23 cellular contexts compared by ENCODE assay signal in the genomic region with DNA sequence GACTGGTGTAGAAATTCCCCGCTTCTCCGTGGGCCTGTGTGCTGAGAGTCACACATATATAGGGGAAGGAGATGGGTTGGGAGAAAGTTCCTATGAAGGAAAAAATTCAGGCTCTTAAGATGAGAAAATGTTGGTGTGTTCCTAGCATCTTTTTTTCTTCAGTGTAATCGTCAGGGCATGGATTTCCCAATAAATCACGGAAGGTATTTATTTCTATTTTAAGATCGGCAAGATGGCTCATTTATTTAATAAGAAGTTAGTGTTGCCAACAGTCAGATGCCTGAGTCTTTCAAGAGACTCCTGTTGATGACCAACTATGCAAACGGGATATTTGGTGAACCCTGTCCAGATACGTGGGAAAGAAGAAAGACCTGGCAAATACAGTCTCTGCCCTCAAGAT. TPM values are rescaled to one million over a fixed set of nuclear protein-coding genes. Genes with fewer than 3 reads are reported as not detected.
"Had no signal": no experiment of that assay in that cellular context is flagged by ENCODE, and none has a peak within 500 bp of the region (broad histone marks: within the 10 kb centered on the region; RNA-seq: fewer than 3 reads in every experiment).

No MANE protein-coding gene starts in this region.

- ATAC-seq: activated CD8-positive, alpha-beta T cell treated with anti-CD3 and anti-CD28 coated beads, Interleukin-2, amount 10 ng/mL, durations not matched to agents 7 days and 5 days; activated naive CD8-positive, alpha-beta T cell treated with anti-CD3 and anti-CD28 coated beads, Interleukin-2, amount 50 U/mL, for 24 hours; left cardiac atrium; right cardiac atrium; stimulated activated effector memory CD8-positive, alpha-beta T cell treated with anti-CD3 and anti-CD28 coated beads, Interleukin-12 subunit alpha, Interleukin-12 subunit beta, amount 100 ng/mL, for 72 hours; T-cell had no signal

- DNase-seq: activated CD4-positive, alpha-beta T cell treated with anti-CD3 and anti-CD28 coated beads for 1 hour; activated CD4-positive, alpha-beta T cell treated with anti-CD3 and anti-CD28 coated beads, Interleukin-2, amount 50 U/mL, for 1 hour; activated CD8-positive, alpha-beta T cell treated with anti-CD3 and anti-CD28 coated beads, Interleukin-2, amount 10 ng/mL, durations not matched to agents 7 days and 5 days; activated gamma-delta T cell; activated naive CD4-positive, alpha-beta T cell treated with anti-CD3 and anti-CD28 coated beads, Interleukin-2, amount 50 U/mL, for 16 hours; activated naive CD8-positive, alpha-beta T cell treated with anti-CD3 and anti-CD28 coated beads, Interleukin-2, amount 50 U/mL, for 24 hours; dermis blood vessel endothelial cell; effector CD8-positive, alpha-beta T cell; islet precursor cell; left cardiac atrium; ovary; right cardiac atrium; stimulated activated CD4-positive, alpha-beta T cell treated with anti-CD3 and anti-CD28 coated beads, Interleukin-1b, Interleukin-23, amount 100 ng/mL, for 48 hours; stomach; T-cell; trophoblast cell had no signal

- H3K27me3 ChIP-seq: ovary, stomach, vagina had no signal

- H3K4me1 ChIP-seq: prostate gland had no signal

- H3K27ac ChIP-seq: ovary, prostate gland, skin epidermis, vagina, VCaP had no signal

- H3K9me3 ChIP-seq: ovary, prostate gland, stomach, vagina had no signal

- H3K4me3 ChIP-seq: ovary, prostate gland, skin epidermis, stomach, vagina had no signal

- H3K36me3 ChIP-seq: ovary, prostate gland, vagina had no signal

- FAIRE-seq: frontal cortex had no signal

RNA-seq across cellular contexts. Expression of gene TGFB2, which starts 58.2 kb away (rescaled TPM):
- total RNA-seq: activated CD8-positive, alpha-beta T cell treated with anti-CD3 and anti-CD28 coated beads, Interleukin-2, amount 10 ng/mL, durations not matched to agents 7 days and 5 days; activated T-helper 1 cell treated with anti-CD3 and anti-CD28 coated beads, Interleukin-12 subunit alpha, Interleukin-12 subunit beta, Interleukin-2, Interleukin-4 antibody, amounts not matched to agents 30 ng/mL and 10 ng/mL and 1 ng/mL, durations not matched to agents 14 hours and 24 hours and 36 hours had no signal
